30 cellular contexts compared by ENCODE assay signal in the genomic region with DNA sequence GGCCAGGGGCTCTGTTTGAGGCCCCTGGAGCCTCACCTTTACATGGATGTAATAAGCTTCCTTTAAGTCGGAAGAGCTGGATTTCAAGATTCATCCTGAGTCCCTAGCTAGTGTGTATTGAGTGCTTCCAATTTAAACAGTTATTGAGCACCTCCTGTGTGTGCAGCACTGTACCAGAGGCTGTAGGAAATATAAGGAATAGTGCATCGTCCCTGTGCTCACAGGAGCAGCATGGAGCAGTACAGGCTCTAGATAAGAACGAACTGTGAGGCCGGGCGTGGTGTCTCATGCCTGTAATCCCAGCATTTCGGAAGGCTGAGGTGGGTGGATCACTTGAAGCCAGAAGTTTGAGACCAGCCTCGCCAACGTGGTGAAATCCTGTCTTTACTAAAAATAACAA.
"Had no signal": no experiment of that assay in that cellular context is flagged by ENCODE, and none has a peak within 500 bp of the region (broad histone marks: within the 10 kb centered on the region; RNA-seq: fewer than 3 reads in every experiment).

No MANE protein-coding gene starts in this region.

- H3K27ac ChIP-seq: ovary, parathyroid adenoma, psoas muscle, skin epidermis, spleen, suprapubic skin, testis, tibial artery, transverse colon, upper lobe of right lung, uterus had no signal

- H3K4me1 Mint-ChIP-seq: naive thymus-derived CD4-positive, alpha-beta T cell; natural killer cell; stimulated activated memory B cell treated with anti-CD40 and anti-IgM and Interleukin-4, amounts not matched to agents 10 μg/mL and 1 μg/mL and 100 μg/mL, for 72 hours; stimulated activated naive CD8-positive, alpha-beta T cell treated with anti-CD3 and anti-CD28 coated beads, Interleukin-15, amount 100 ng/mL, for 72 hours had no signal

- H3K4me2 ChIP-seq: smooth muscle cell had no signal

- H3K27ac Mint-ChIP-seq: naive thymus-derived CD4-positive, alpha-beta T cell; natural killer cell; stimulated activated memory B cell treated with anti-CD40 and anti-IgM and Interleukin-4, amounts not matched to agents 10 μg/mL and 1 μg/mL and 100 μg/mL, for 72 hours; stimulated activated naive CD8-positive, alpha-beta T cell treated with anti-CD3 and anti-CD28 coated beads, Interleukin-15, amount 100 ng/mL, for 72 hours; type B pancreatic cell had no signal

- H3K9me3 ChIP-seq: ovary, psoas muscle, spleen, suprapubic skin, testis, tibial artery, transverse colon, upper lobe of right lung, uterus had no signal

- H3K9me3 Mint-ChIP-seq: naive thymus-derived CD4-positive, alpha-beta T cell; natural killer cell; nephron; stimulated activated memory B cell treated with anti-CD40 and anti-IgM and Interleukin-4, amounts not matched to agents 10 μg/mL and 1 μg/mL and 100 μg/mL, for 72 hours; stimulated activated naive CD8-positive, alpha-beta T cell treated with anti-CD3 and anti-CD28 coated beads, Interleukin-15, amount 100 ng/mL, for 72 hours had no signal

- DNase-seq: naive thymus-derived CD4-positive, alpha-beta T cell; natural killer cell; occipital lobe; ovary; posterior cingulate gyrus; psoas muscle; right cardiac atrium; spleen; stimulated activated CD4-positive, alpha-beta T cell treated with anti-CD3 and anti-CD28 coated beads, Interleukin-12 subunit alpha, Interleukin-12 subunit beta, amount 100 ng/mL, for 4 hours; stimulated activated CD4-positive, alpha-beta T cell treated with anti-CD3 and anti-CD28 coated beads, Interleukin-1b, Interleukin-23, amount 100 ng/mL, for 48 hours; stimulated activated CD4-positive, alpha-beta T cell treated with anti-CD3 and anti-CD28 coated beads, Interleukin-4, amount 100 ng/mL, for 1 hour; stimulated activated CD4-positive, alpha-beta T cell treated with anti-CD3 and anti-CD28 coated beads, Interleukin-4, amount 100 ng/mL, for 4 hours; stimulated activated CD8-positive, alpha-beta memory T cell treated with anti-CD3 and anti-CD28 coated beads, Interleukin-4, amount 100 ng/mL, for 48 hours; stimulated activated naive CD4-positive, alpha-beta T cell; stimulated activated naive CD8-positive, alpha-beta T cell treated with anti-CD3 and anti-CD28 coated beads, Interleukin-15, amount 100 ng/mL, for 72 hours; stimulated activated naive CD8-positive, alpha-beta T cell treated with anti-CD3 and anti-CD28 coated beads, Interleukin-15, Interleukin-2, amounts not matched to agents 100 U/mL and 50 U/mL, for 24 hours; substantia nigra; testis; tibial artery; transverse colon; upper lobe of right lung; uterus had no signal

- H2AFZ ChIP-seq: parathyroid adenoma had no signal

- H3K4me1 ChIP-seq: psoas muscle, spleen, transverse colon, upper lobe of right lung, uterus had no signal

- H3K79me2 ChIP-seq: parathyroid adenoma had no signal

- H3K27me3 Mint-ChIP-seq: stimulated activated naive CD8-positive, alpha-beta T cell treated with anti-CD3 and anti-CD28 coated beads, Interleukin-15, amount 100 ng/mL, for 72 hours had no signal

- H3K9ac ChIP-seq: parathyroid adenoma had no signal

- H3K4me3 ChIP-seq: ovary, psoas muscle, skin epidermis, smooth muscle cell, spleen, suprapubic skin, testis, tibial artery, transverse colon, upper lobe of right lung, uterus had no signal

- ATAC-seq: naive thymus-derived CD4-positive, alpha-beta T cell; natural killer cell; psoas muscle; right cardiac atrium; sciatic nerve; stimulated activated memory B cell treated with anti-CD40 and anti-IgM and Interleukin-4, amounts not matched to agents 10 μg/mL and 1 μg/mL and 100 μg/mL, for 72 hours; stimulated activated naive CD8-positive, alpha-beta T cell treated with anti-CD3 and anti-CD28 coated beads, Interleukin-15, amount 100 ng/mL, for 72 hours; stimulated activated naive CD8-positive, alpha-beta T cell treated with anti-CD3 and anti-CD28 coated beads, Interleukin-15, Interleukin-2, amounts not matched to agents 100 U/mL and 50 U/mL, for 24 hours; upper lobe of right lung had no signal

- H3K4me3 Mint-ChIP-seq: naive thymus-derived CD4-positive, alpha-beta T cell; natural killer cell; nephron; stimulated activated memory B cell treated with anti-CD40 and anti-IgM and Interleukin-4, amounts not matched to agents 10 μg/mL and 1 μg/mL and 100 μg/mL, for 72 hours; stimulated activated naive CD8-positive, alpha-beta T cell treated with anti-CD3 and anti-CD28 coated beads, Interleukin-15, amount 100 ng/mL, for 72 hours; type B pancreatic cell had no signal

- H3K36me3 Mint-ChIP-seq: naive thymus-derived CD4-positive, alpha-beta T cell; natural killer cell; stimulated activated memory B cell treated with anti-CD40 and anti-IgM and Interleukin-4, amounts not matched to agents 10 μg/mL and 1 μg/mL and 100 μg/mL, for 72 hours; type B pancreatic cell had no signal

- H3K27me3 ChIP-seq: ovary, suprapubic skin, testis, tibial artery, transverse colon, upper lobe of right lung, uterus had no signal

- H3K36me3 ChIP-seq: ovary, spleen, suprapubic skin, tibial artery, transverse colon, upper lobe of right lung, uterus had no signal
